ENCODE assay signal across 8 cellular contexts in the genomic region with DNA sequence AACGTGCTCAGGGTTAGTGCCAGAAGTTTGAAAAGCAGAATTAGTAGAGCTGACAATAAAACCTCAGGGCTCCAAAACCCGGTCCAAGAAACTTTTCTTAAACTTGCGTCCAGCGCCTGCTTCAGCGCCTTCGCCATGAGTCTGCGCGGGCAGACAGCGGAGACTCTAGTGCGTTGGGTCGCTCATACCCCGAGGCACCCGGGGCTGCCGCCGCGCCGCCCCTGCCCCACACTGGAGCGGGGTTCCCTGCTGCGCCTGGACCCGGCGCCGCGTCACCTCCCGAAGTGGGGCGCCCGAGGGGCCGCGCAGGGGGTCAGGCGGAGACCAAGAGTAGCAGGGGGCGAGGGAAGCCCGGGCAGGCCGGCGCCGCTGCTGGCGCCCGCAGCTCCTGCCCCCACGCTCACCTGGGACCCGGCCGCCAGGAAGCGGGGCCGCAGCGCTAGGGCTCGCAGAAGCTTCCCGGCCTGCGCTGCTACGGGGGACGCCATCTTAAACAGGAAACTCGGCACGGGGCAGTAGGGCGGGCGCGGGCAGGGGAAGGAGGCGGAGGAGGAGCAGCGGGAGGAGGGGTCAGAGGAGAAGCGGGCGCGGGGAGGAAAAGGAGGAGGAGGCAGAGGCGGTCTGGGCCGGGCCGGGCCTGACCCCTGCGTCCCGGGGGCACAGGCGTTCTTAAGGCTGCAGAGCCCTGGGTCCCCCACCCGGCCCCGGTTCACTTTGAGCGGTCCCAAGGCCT. TPM values are rescaled to one million over a fixed set of nuclear protein-coding genes. Genes with fewer than 3 reads are reported as not detected.
DNase-seq lines count a peak whose midpoint lies in the region; ATAC-seq and TF ChIP-seq lines count a peak whose summit lies in the region.

A gene with protein sequence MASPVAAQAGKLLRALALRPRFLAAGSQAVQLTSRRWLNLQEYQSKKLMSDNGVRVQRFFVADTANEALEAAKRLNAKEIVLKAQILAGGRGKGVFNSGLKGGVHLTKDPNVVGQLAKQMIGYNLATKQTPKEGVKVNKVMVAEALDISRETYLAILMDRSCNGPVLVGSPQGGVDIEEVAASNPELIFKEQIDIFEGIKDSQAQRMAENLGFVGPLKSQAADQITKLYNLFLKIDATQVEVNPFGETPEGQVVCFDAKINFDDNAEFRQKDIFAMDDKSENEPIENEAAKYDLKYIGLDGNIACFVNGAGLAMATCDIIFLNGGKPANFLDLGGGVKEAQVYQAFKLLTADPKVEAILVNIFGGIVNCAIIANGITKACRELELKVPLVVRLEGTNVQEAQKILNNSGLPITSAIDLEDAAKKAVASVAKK (minus strand): TSS at position 514 of the 733 bp plus-strand sequence. CDS start 26 bp downstream, at position 488.

- ATAC-seq in HG03442 (IDR thresholded peaks at IDR 0.05; ENCODE audit: unreplicated experiment), result peak; percentile 58

- H3K36me3 Mint-ChIP-seq in CD14-positive monocyte, result peaks cover 14 to 20% of the 10 kb centered on the region in 2 donors

- peak within 1 kb of the TSS; percentile 40 to 76 (median 59) for H3K27ac Mint-ChIP-seq in CD14-positive monocyte

- peak; percentile 80 for DNase-seq in CD14-positive monocyte (ENCODE audit: low spot score)
- DNase-seq in GM19238 (ENCODE audit: insufficient read length, low spot score), result peak; percentile 32
- peak; percentile 75 to 85 for DNase-seq in NOMO-1 (lab: John Stamatoyannopoulos, UW; ENCODE audit: unreplicated experiment in 2 of 2)
- peak; percentile 59 for DNase-seq in activated CD8-positive, alpha-beta memory T cell treated with anti-CD3 and anti-CD28 coated beads, Interleukin-2, amount 50 U/mL, for 24 hours (ENCODE audit: extremely low read depth)
- DNase-seq in midbrain (lab: John Stamatoyannopoulos, UW), result peak; percentile 81
- peak; percentile 59 to 71 for DNase-seq in stimulated activated CD8-positive, alpha-beta memory T cell treated with anti-CD3 and anti-CD28 coated beads, Interleukin-2, amount 100 ng/mL, for 1 hour (ENCODE audit: low read depth in 2 of 2)

- TF ChIP-seq CTCF in CD14-positive monocyte (IDR thresholded peaks at IDR 0.05), result no peak

- intact Hi-C loops in CD14-positive monocyte (cut with micrococcal nuclease), result no loop called here

- peaks cover 0 to 12% (median 9%) of the 10 kb centered on the region in 7 donors for H3K9me3 Mint-ChIP-seq in CD14-positive monocyte

- peak within 1 kb of the TSS; percentile 82 to 94 for H3K4me3 Mint-ChIP-seq in CD14-positive monocyte

- in situ Hi-C loops in endometrial microvascular endothelial cells (cut with HindIII; ENCODE audit: inconsistent ontology term, low pct_unique_long_range_greater_than_20kb, low sequenced_read_pairs), result no loop called here

- H3K27me3 Mint-ChIP-seq in CD14-positive monocyte (ENCODE audit: low read depth in 3 of 3), result peaks cover 10 to 35% (median 35%) of the 10 kb centered on the region in 3 donors

- peaks cover 49% of the 10 kb centered on the region for H3K4me1 Mint-ChIP-seq in CD14-positive monocyte

RNA-seq across cellular contexts. Expression of the gene that starts here (rescaled TPM):
- 10 to 100 TPM; 32.9 to 37.5 TPM for polyA plus RNA-seq in CD14-positive monocyte
- 66.3 TPM for total RNA-seq in endometrial microvascular endothelial cells (ENCODE audit: inconsistent ontology term)

Comparison
In these comparisons a context has a peak if more than half of its experiments do, and no peak if none do; other contexts are left out.
1. Peak in every context shown above with its lines: DNase-seq and ATAC-seq.